1 cellular context compared by ENCODE assay signal in genomic region chr2:102114851-102115497, GRCh38.
TF ChIP-seq lines count a peak whose summit lies in the region.

No MANE protein-coding gene starts in this region.

TF ChIP-seq in Ishikawa, 13 proteins besides CTCF, POLR2A, EP300 and RAD21 (continued from another document):
- TF ChIP-seq, protein P1, sequence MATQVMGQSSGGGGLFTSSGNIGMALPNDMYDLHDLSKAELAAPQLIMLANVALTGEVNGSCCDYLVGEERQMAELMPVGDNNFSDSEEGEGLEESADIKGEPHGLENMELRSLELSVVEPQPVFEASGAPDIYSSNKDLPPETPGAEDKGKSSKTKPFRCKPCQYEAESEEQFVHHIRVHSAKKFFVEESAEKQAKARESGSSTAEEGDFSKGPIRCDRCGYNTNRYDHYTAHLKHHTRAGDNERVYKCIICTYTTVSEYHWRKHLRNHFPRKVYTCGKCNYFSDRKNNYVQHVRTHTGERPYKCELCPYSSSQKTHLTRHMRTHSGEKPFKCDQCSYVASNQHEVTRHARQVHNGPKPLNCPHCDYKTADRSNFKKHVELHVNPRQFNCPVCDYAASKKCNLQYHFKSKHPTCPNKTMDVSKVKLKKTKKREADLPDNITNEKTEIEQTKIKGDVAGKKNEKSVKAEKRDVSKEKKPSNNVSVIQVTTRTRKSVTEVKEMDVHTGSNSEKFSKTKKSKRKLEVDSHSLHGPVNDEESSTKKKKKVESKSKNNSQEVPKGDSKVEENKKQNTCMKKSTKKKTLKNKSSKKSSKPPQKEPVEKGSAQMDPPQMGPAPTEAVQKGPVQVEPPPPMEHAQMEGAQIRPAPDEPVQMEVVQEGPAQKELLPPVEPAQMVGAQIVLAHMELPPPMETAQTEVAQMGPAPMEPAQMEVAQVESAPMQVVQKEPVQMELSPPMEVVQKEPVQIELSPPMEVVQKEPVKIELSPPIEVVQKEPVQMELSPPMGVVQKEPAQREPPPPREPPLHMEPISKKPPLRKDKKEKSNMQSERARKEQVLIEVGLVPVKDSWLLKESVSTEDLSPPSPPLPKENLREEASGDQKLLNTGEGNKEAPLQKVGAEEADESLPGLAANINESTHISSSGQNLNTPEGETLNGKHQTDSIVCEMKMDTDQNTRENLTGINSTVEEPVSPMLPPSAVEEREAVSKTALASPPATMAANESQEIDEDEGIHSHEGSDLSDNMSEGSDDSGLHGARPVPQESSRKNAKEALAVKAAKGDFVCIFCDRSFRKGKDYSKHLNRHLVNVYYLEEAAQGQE (IDR thresholded peaks at IDR 0.05; ENCODE audit: low read depth): no peak
- TF ChIP-seq NFIC (IDR thresholded peaks at IDR 0.05) (peak; percentile 75), TCF12 (IDR thresholded peaks at IDR 0.05; ENCODE audit: low read depth) (peak; percentile 79)
